8 cellular contexts compared by ENCODE assay signal in genomic region chr4:99821918-99822503, GRCh38.
DNase-seq lines count a peak whose midpoint lies in the region; ATAC-seq, FAIRE-seq and TF ChIP-seq lines count a peak whose summit lies in the region.

No MANE protein-coding gene starts in this region.

- POLR2A ChIA-PET in GM10248 (lab: Yijun Ruan, JAX), result interaction anchor here (0.7 kb wide), 1 partner anchor 29 kb away, joined by 3 read pairs; no protein-coding TSS in a partner anchor

- CTCF ChIA-PET in GM10248 (lab: Yijun Ruan, JAX), result interaction anchor here (1.3 to 3.7 kb wide), 7 partner anchors 8 to 31 kb away, joined by 3 to 32 read pairs (median 9); no protein-coding TSS in a partner anchor

- ATAC-seq in GM21529 (IDR thresholded peaks at IDR 0.05; ENCODE audit: unreplicated experiment) (peak; percentile 80), HG03558 (IDR thresholded peaks at IDR 0.05; ENCODE audit: extremely low read depth, unreplicated experiment) (peak; percentile 74)

- FAIRE-seq in GM18507 (lab: Jason Lieb, UNC), result peak; percentile 98

- no peak for TF ChIP-seq CTCF in GM10248 (IDR thresholded peaks at IDR 0.05; ENCODE audit: control extremely low read depth, extremely low read depth, low read depth, missing control alignments)

- peak overlapping the region; percentile 2 for H3K27ac ChIP-seq in epithelial cell of prostate

- DNase-seq in GM18507 (ENCODE audit: extremely low spot score, insufficient read length, low read depth) (no peak), epithelial cell of prostate (ENCODE audit: low read depth, low spot score) (no peak), GM10248 (ENCODE audit: extremely low spot score) (no peak), Ammon's horn (ENCODE audit: low spot score) (no peak), NCI-H226 (no peak)
- DNase-seq in activated CD4-positive, CD25-positive, alpha-beta regulatory T cell (lab: John Stamatoyannopoulos, UW), result no peak
